In genomic region chr3:81666502-81667121, GRCh38 we compare ENCODE assay signal across 8 cellular contexts.
DNase-seq lines count a peak whose midpoint lies in the region; ATAC-seq and TF ChIP-seq lines count a peak whose summit lies in the region.

No MANE protein-coding gene starts in this region.

- no peak overlapping the region for H3K27ac ChIP-seq in OCI-LY7 (ENCODE audit: low read depth, low read length, poor library complexity, severe bottlenecking)
- H3K27ac ChIP-seq in suprapubic skin, result no peak overlapping the region

- H3K4me3 ChIP-seq in OCI-LY7 (ENCODE audit: low read depth, low read length, poor library complexity, severe bottlenecking) (no peak overlapping the region), fibroblast of the aortic adventitia (ENCODE audit: low read depth, low read length) (no peak overlapping the region), suprapubic skin (no peak overlapping the region)

- H4K20me1 ChIP-seq in OCI-LY7 (ENCODE audit: insufficient read depth, low read length), result 0 out of 2 replicates have a peak, but pooled peaks cover 5% of the 10 kb centered on the region

- H3K9me3 Mint-ChIP-seq in activated CD8-positive, alpha-beta memory T cell treated with anti-CD3 and anti-CD28 coated beads, Interleukin-2, amount 10 ng/mL, durations not matched to agents 7 days and 5 days (ENCODE audit: low read depth), result no peaks in the 10 kb centered on the region

- peaks cover 3% of the 10 kb centered on the region for H3K4me1 Mint-ChIP-seq in activated CD8-positive, alpha-beta memory T cell treated with anti-CD3 and anti-CD28 coated beads, Interleukin-2, amount 10 ng/mL, durations not matched to agents 7 days and 5 days

- CTCF ChIA-PET in OCI-LY7 (lab: Charles Lee; ENCODE audit: unreplicated experiment), result no interaction called here
- CTCF ChIA-PET in activated CD8-positive, alpha-beta memory T cell treated with anti-CD3 and anti-CD28 coated beads, Interleukin-2, amount 10 ng/mL, durations not matched to agents 7 days and 5 days (lab: Charles Lee), result interaction anchor here (0.8 to 1.2 kb wide), 6 partner anchors 12 to 466 kb away, joined by 3 to 4 read pairs (median 3); no protein-coding TSS in a partner anchor

- no peak overlapping the region for H3K4me3 Mint-ChIP-seq in activated CD8-positive, alpha-beta memory T cell treated with anti-CD3 and anti-CD28 coated beads, Interleukin-2, amount 10 ng/mL, durations not matched to agents 7 days and 5 days

- no peaks in the 10 kb centered on the region for H3K36me3 ChIP-seq in OCI-LY7 (ENCODE audit: insufficient read depth, low read length)
- H3K36me3 ChIP-seq in suprapubic skin, result no peaks in the 10 kb centered on the region

- POLR2A ChIA-PET in OCI-LY7 (lab: Charles Lee), result interaction anchor here (0.7 to 1.2 kb wide), 3 partner anchors 17 to 42 kb away, joined by 3 read pairs; no protein-coding TSS in a partner anchor

- H3K36me3 Mint-ChIP-seq in activated CD8-positive, alpha-beta memory T cell treated with anti-CD3 and anti-CD28 coated beads, Interleukin-2, amount 10 ng/mL, durations not matched to agents 7 days and 5 days, result no peaks in the 10 kb centered on the region

- H3K9me2 ChIP-seq in OCI-LY7 (ENCODE audit: insufficient read depth, low read length), result no peaks in the 10 kb centered on the region

- no peaks in the 10 kb centered on the region for H3K4me1 ChIP-seq in OCI-LY7 (ENCODE audit: insufficient read depth, low read length, poor library complexity, severe bottlenecking)
- no peaks in the 10 kb centered on the region for H3K4me1 ChIP-seq in suprapubic skin

- DNase-seq in A172 (ENCODE audit: low spot score) (peak; percentile 5), OCI-LY7 (ENCODE audit: low spot score) (peak; percentile 3), fibroblast of the aortic adventitia (ENCODE audit: low read depth) (peak; percentile 64), suprapubic skin (ENCODE audit: low spot score in 2 of 2) (no peak), COR-L47 (lab: John Stamatoyannopoulos, UW) (no peak)
- no peak for DNase-seq in activated CD8-positive, alpha-beta memory T cell treated with anti-CD3 and anti-CD28 coated beads, Interleukin-2, amount 10 ng/mL, durations not matched to agents 7 days and 5 days
- no peak for DNase-seq in stimulated activated CD4-positive, alpha-beta T cell treated with anti-CD3 and anti-CD28 coated beads, Interleukin-15, amount 100 ng/mL, for 24 hours

- H3K27me3 Mint-ChIP-seq in activated CD8-positive, alpha-beta memory T cell treated with anti-CD3 and anti-CD28 coated beads, Interleukin-2, amount 10 ng/mL, durations not matched to agents 7 days and 5 days, result no peaks in the 10 kb centered on the region

- TF ChIP-seq CTCF in OCI-LY7 (conservative IDR thresholded peaks at IDR 0.05; ENCODE audit: low read length) (peak; percentile 79), fibroblast of the aortic adventitia (IDR thresholded peaks at IDR 0.05; ENCODE audit: insufficient read depth, low read length) (peak; percentile 85), suprapubic skin (IDR thresholded peaks at IDR 0.05) (peak; percentile 11 to 61)

- no peak for TF ChIP-seq POLR2A in suprapubic skin (IDR thresholded peaks at IDR 0.05)

- BruUV-seq in OCI-LY7 (replicated peaks; lab: Mats Ljungman, UMichigan), result no TSS peak

- no peak overlapping the region for H2AFZ ChIP-seq in OCI-LY7 (ENCODE audit: low read length)

- intact Hi-C loops in OCI-LY7 (cut with micrococcal nuclease; ENCODE audit: unreplicated experiment), result no loop called here

- no peaks in the 10 kb centered on the region for H3K9me3 ChIP-seq in OCI-LY7 (ENCODE audit: low read length)
- H3K9me3 ChIP-seq in suprapubic skin, result no peaks in the 10 kb centered on the region

- no peaks in the 10 kb centered on the region for H3K27me3 ChIP-seq in suprapubic skin

- no peak for TF ChIP-seq EP300 in suprapubic skin (IDR thresholded peaks at IDR 0.05)

- no peaks in the 10 kb centered on the region for H3K79me2 ChIP-seq in OCI-LY7 (ENCODE audit: insufficient read depth, low read depth, low read length)

- H3K27ac Mint-ChIP-seq in activated CD8-positive, alpha-beta memory T cell treated with anti-CD3 and anti-CD28 coated beads, Interleukin-2, amount 10 ng/mL, durations not matched to agents 7 days and 5 days, result no peak overlapping the region

- H3K4me2 ChIP-seq in OCI-LY7 (ENCODE audit: low read length), result no peak overlapping the region

- ATAC-seq in GM18502 (IDR thresholded peaks at IDR 0.05; ENCODE audit: poor library complexity, unreplicated experiment), result peak; percentile 69
- ATAC-seq in activated CD8-positive, alpha-beta memory T cell treated with anti-CD3 and anti-CD28 coated beads, Interleukin-2, amount 10 ng/mL, durations not matched to agents 7 days and 5 days, result no peak

Comparison
In these comparisons a context has a peak if more than half of its experiments do, and no peak if none do; other contexts are left out.
1. DNase-seq: peak in A172 (single experiment), OCI-LY7 (single experiment) and fibroblast of the aortic adventitia (single experiment); none in suprapubic skin (0 of 2), COR-L47 (single experiment), activated CD8-positive, alpha-beta memory T cell treated with anti-CD3 and anti-CD28 coated beads, Interleukin-2, amount 10 ng/mL, durations not matched to agents 7 days and 5 days (single experiment) and stimulated activated CD4-positive, alpha-beta T cell treated with anti-CD3 and anti-CD28 coated beads, Interleukin-15, amount 100 ng/mL, for 24 hours (single experiment).
2. Peak in every context shown above with its lines, with median percentiles within 50 percentile points of each other: CTCF ChIP-seq.